24 cellular contexts compared by ENCODE assay signal in genomic region chr1:244442850-244443249, GRCh38.
"Had no signal": no experiment of that assay in that cellular context is flagged by ENCODE, and none has a peak within 500 bp of the region (broad histone marks: within the 10 kb centered on the region; RNA-seq: fewer than 3 reads in every experiment).

No MANE protein-coding gene starts in this region.

- H3K4me3 Mint-ChIP-seq: activated naive CD4-positive, alpha-beta T cell treated with anti-CD3 and anti-CD28 coated beads, Interleukin-2, amount 10 ng/mL, durations not matched to agents 7 days and 5 days; brain; natural killer cell treated with Interleukin-12 subunit alpha and Interleukin-12 subunit beta and Interleukin-15 and Interleukin-18, amount 100 ng/mL, for 72 hours; T-helper 17 cell; type B pancreatic cell had no signal

- H3K36me3 Mint-ChIP-seq: natural killer cell treated with Interleukin-12 subunit alpha and Interleukin-12 subunit beta and Interleukin-15 and Interleukin-18, amount 100 ng/mL, for 72 hours had no signal

- H3K4me3 ChIP-seq: pancreas, psoas muscle, right atrium auricular region, spleen, testis had no signal

- DNase-seq: activated CD4-positive, alpha-beta T cell treated with anti-CD3 and anti-CD28 coated beads for 4 hours; activated CD4-positive, alpha-beta T cell treated with anti-CD3 and anti-CD28 coated beads, Interleukin-2, amount 50 U/mL, for 48 hours; activated CD4-positive, CD25-positive, alpha-beta regulatory T cell; activated CD8-positive, alpha-beta memory T cell treated with anti-CD3 and anti-CD28 coated beads, Interleukin-2, amount 50 U/mL, for 48 hours; activated effector memory CD4-positive, alpha-beta T cell treated with anti-CD3 and anti-CD28 coated beads, Interleukin-2, amount 50 U/mL, for 16 hours; activated naive CD4-positive, alpha-beta T cell treated with anti-CD3 and anti-CD28 coated beads, Interleukin-2, amount 10 ng/mL, durations not matched to agents 7 days and 5 days; activated T-cell treated with anti-CD3 and anti-CD28 coated beads, Interleukin-2, amount 50 U/mL, for 48 hours; anterior cingulate cortex; dermis blood vessel endothelial cell; effector memory CD4-positive, alpha-beta T cell; head of caudate nucleus; left cardiac atrium; midbrain; pancreas; psoas muscle; spleen; stimulated activated CD4-positive, alpha-beta T cell treated with anti-CD3 and anti-CD28 coated beads, Interleukin-4, amount 100 ng/mL, for 24 hours; T-helper 17 cell; testis had no signal

- ATAC-seq: left cardiac atrium; natural killer cell treated with Interleukin-12 subunit alpha and Interleukin-12 subunit beta and Interleukin-15 and Interleukin-18, amount 100 ng/mL, for 72 hours; pancreas; psoas muscle; T-helper 17 cell had no signal

- H3K27ac Mint-ChIP-seq: activated naive CD4-positive, alpha-beta T cell treated with anti-CD3 and anti-CD28 coated beads, Interleukin-2, amount 10 ng/mL, durations not matched to agents 7 days and 5 days; brain; natural killer cell treated with Interleukin-12 subunit alpha and Interleukin-12 subunit beta and Interleukin-15 and Interleukin-18, amount 100 ng/mL, for 72 hours; type B pancreatic cell had no signal

- H3K36me3 ChIP-seq: pancreas, right atrium auricular region had no signal

- H3K27ac ChIP-seq: pancreas, psoas muscle, right atrium auricular region, spleen, testis had no signal

- H3K27me3 Mint-ChIP-seq: activated naive CD4-positive, alpha-beta T cell treated with anti-CD3 and anti-CD28 coated beads, Interleukin-2, amount 10 ng/mL, durations not matched to agents 7 days and 5 days; brain; natural killer cell treated with Interleukin-12 subunit alpha and Interleukin-12 subunit beta and Interleukin-15 and Interleukin-18, amount 100 ng/mL, for 72 hours; T-helper 17 cell; type B pancreatic cell had no signal

- H3K9me3 Mint-ChIP-seq: activated naive CD4-positive, alpha-beta T cell treated with anti-CD3 and anti-CD28 coated beads, Interleukin-2, amount 10 ng/mL, durations not matched to agents 7 days and 5 days; brain; natural killer cell treated with Interleukin-12 subunit alpha and Interleukin-12 subunit beta and Interleukin-15 and Interleukin-18, amount 100 ng/mL, for 72 hours; type B pancreatic cell had no signal

- FAIRE-seq: islet of Langerhans, pancreas had no signal

- H3K9me3 ChIP-seq: pancreas, psoas muscle, right atrium auricular region, spleen, testis had no signal

- H3K27me3 ChIP-seq: pancreas, right atrium auricular region, spleen, testis had no signal
